8 cellular contexts compared by ENCODE assay signal in the genomic region with DNA sequence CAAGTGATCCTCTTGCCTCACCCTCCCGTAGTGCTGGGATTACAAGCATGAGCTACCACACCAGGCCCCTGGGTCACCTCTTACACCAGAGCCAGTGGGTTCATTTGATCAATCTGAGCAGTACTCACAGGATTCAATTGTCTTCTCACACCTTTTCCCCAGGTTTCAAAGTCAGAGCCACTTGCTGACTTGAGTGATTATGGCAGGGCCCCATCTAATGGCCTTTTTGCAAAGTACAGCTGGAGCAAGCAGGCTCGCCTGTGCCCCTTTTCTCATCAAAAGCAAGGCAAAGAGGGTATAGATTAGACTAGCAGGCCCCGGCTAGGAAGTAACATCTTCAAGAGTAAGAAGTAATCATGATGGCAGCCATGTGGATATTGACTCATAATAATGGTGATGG.
DNase-seq lines count a peak whose midpoint lies in the region; ATAC-seq and TF ChIP-seq lines count a peak whose summit lies in the region.

No MANE protein-coding gene starts in this region.

- H3K27me3 Mint-ChIP-seq in HFFc6 (ENCODE audit: insufficient read depth), result no peaks in the 10 kb centered on the region

- H3K27ac ChIP-seq in heart right ventricle, result peak overlapping the region in 1 of 10 donors; percentile 5

- 85 to 89% methylated on average over 3 of the region's 3 CpGs for WGBS in heart right ventricle, 2 donors

- H3K4me1 Mint-ChIP-seq in HFFc6 (ENCODE audit: low read depth), result no peaks in the 10 kb centered on the region

- H3K4me3 ChIP-seq in NT2/D1 (ENCODE audit: insufficient read length, low read depth) (no peak overlapping the region), heart right ventricle (no peak overlapping the region)

- ATAC-seq in heart right ventricle, result no peak

- H3K4me1 ChIP-seq in NT2/D1 (ENCODE audit: insufficient read depth, insufficient read length) (no peaks in the 10 kb centered on the region), heart right ventricle (peaks cover 0 to 58% (median 36%) of the 10 kb centered on the region in 9 donors)

- H3K36me3 ChIP-seq in NT2/D1 (ENCODE audit: insufficient read depth, insufficient read length, low read length) (no peaks in the 10 kb centered on the region), heart right ventricle (no peaks in the 10 kb centered on the region)

- no peaks in the 10 kb centered on the region; the same call in 1 of the 2 replicates for H3K36me3 Mint-ChIP-seq in HFFc6 (ENCODE audit: low read depth)

- no peaks in the 10 kb centered on the region for H3K9me3 ChIP-seq in NT2/D1 (ENCODE audit: insufficient read depth, low read length)
- peaks cover 0 to 9% (median 0%) of the 10 kb centered on the region in 11 donors for H3K9me3 ChIP-seq in heart right ventricle

- TF ChIP-seq CTCF in HFFc6 (IDR thresholded peaks at IDR 0.05) (peak; percentile 75), heart right ventricle (IDR thresholded peaks at IDR 0.05) (peak in 7 of 9 donors; percentile 29 to 48 (median 36))

- H3K9ac ChIP-seq in NT2/D1 (ENCODE audit: insufficient read length, low read depth), result no peak overlapping the region

- intact Hi-C loops in heart right ventricle (cut with DNase I), result loop anchor here in 8 of 10 donors (10.0 kb wide), 6 partner anchors 58 to 228 kb away; a partner anchor contains a TSS

- H3K9me3 Mint-ChIP-seq in HFFc6, result no peaks in the 10 kb centered on the region

- H3K27me3 ChIP-seq in NT2/D1 (ENCODE audit: insufficient read depth, insufficient read length) (no peaks in the 10 kb centered on the region), heart right ventricle (no peaks in the 10 kb centered on the region)

- H3K27ac Mint-ChIP-seq in HFFc6, result no peak overlapping the region

- DNase-seq in EH (ENCODE audit: low read depth), result peak; percentile 35
- peak; percentile 34 for DNase-seq in HFFc6
- peak; percentile 39 for DNase-seq in NT2/D1 (ENCODE audit: low read depth, low spot score)
- peak; percentile 18 for DNase-seq in activated effector memory CD4-positive, alpha-beta T cell treated with Interleukin-2 at 50 U/mL for 16 hours
- DNase-seq in heart right ventricle, result no peak
- peak; percentile 3 to 14 (median 13) for DNase-seq in stimulated activated CD4-positive, alpha-beta T cell treated with anti-CD3 and anti-CD28 coated beads, TNF-alpha, amount 100 ng/mL, for 24 hours (ENCODE audit: low read depth in 3 of 3)
- no peak for DNase-seq in pons (ENCODE audit: low spot score)
- DNase-seq in cerebellar nuclear complex (lab: John Stamatoyannopoulos, UW), result no peak

- no peak overlapping the region for H3K4me3 Mint-ChIP-seq in HFFc6

Comparison
In these comparisons a context has a peak if more than half of its experiments do, and no peak if none do; other contexts are left out.
1. DNase-seq: peak in EH (single experiment), HFFc6 (single experiment), NT2/D1 (single experiment), activated effector memory CD4-positive, alpha-beta T cell treated with Interleukin-2 at 50 U/mL for 16 hours (single experiment) and stimulated activated CD4-positive, alpha-beta T cell treated with anti-CD3 and anti-CD28 coated beads, TNF-alpha, amount 100 ng/mL, for 24 hours (3 of 3); none in heart right ventricle (0 of 2), pons (single experiment) and cerebellar nuclear complex (0 of 2).